12 cellular contexts compared by ENCODE assay signal in genomic region chr6:27568226-27568889, GRCh38.
"Had no signal": no experiment of that assay in that cellular context is flagged by ENCODE, and none has a peak within 500 bp of the region (broad histone marks: within the 10 kb centered on the region; RNA-seq: fewer than 3 reads in every experiment).

No MANE protein-coding gene starts in this region.

- H3K4me1 ChIP-seq: adrenal gland, left lung, psoas muscle, sigmoid colon had no signal

- ATAC-seq: left lung, psoas muscle, T-helper 17 cell had no signal

- H3K27ac ChIP-seq: adrenal gland, left lung, psoas muscle, sigmoid colon, upper lobe of left lung had no signal

- H3K36me3 ChIP-seq: adrenal gland, left lung, sigmoid colon, upper lobe of left lung had no signal

- DNase-seq: activated naive CD4-positive, alpha-beta T cell treated with anti-CD3 and anti-CD28 coated beads, Interleukin-2, amount 10 ng/mL, durations not matched to agents 7 days and 5 days; adrenal gland; central memory CD4-positive, alpha-beta T cell; effector memory CD4-positive, alpha-beta T cell; hippocampal formation; left lung; psoas muscle; sigmoid colon; stimulated activated CD4-positive, alpha-beta T cell treated with anti-CD3 and anti-CD28 coated beads, Interleukin-2, amount 100 ng/mL, for 24 hours; stimulated activated naive CD4-positive, alpha-beta T cell; T-helper 17 cell; upper lobe of left lung had no signal

- H3K4me3 ChIP-seq: adrenal gland, left lung, psoas muscle, sigmoid colon, upper lobe of left lung had no signal

- H3K9me3 ChIP-seq: adrenal gland, left lung, psoas muscle, upper lobe of left lung had no signal
